ENCODE assay signal across 5 cellular contexts in genomic region chr17:42244116-42244515, GRCh38. TPM values are rescaled to one million over a fixed set of nuclear protein-coding genes. Genes with fewer than 3 reads are reported as not detected.
"Had no signal": no experiment of that assay in that cellular context is flagged by ENCODE, and none has a peak within 500 bp of the region (broad histone marks: within the 10 kb centered on the region; RNA-seq: fewer than 3 reads in every experiment).

No MANE protein-coding gene starts in this region.

RNA-seq across cellular contexts. Expression of gene HCRT, which starts 58.9 kb away (rescaled TPM):
- total RNA-seq: HT-29, IMR-90, M059J, SK-MEL-5 had no signal
- polyA plus RNA-seq: IMR-90, SK-N-SH had no signal
